14 cellular contexts compared by ENCODE assay signal in the genomic region with DNA sequence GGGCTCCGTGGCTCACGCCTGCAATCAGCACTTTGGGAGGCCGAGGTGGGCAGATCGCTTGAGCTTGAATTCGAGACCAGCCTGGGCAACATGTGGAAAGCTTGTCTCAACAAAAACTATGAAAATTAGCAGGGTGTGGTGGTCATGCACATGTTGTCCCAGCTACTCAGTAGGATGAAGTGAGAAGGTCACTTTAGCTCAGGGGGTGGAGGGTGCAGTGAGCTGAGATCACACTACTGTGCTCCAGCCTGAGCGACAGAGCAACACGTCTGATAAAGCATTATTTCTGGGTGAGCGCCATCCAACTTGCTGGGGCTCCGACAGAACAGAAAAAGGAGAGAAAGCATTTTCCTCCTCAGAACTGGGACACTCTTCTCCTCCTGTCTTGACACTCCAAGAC. TPM values are rescaled to one million over a fixed set of nuclear protein-coding genes. Genes with fewer than 3 reads are reported as not detected.
A peak's percentile ranks its signal among the peaks of the same experiment; 100 is the strongest.
DNase-seq lines count a peak whose midpoint lies in the region; ATAC-seq and TF ChIP-seq lines count a peak whose summit lies in the region.
"Had no signal": no experiment of that assay in that cellular context is flagged by ENCODE, and none has a peak within 500 bp of the region (broad histone marks: within the 10 kb centered on the region; RNA-seq: fewer than 3 reads in every experiment).

No MANE protein-coding gene starts in this region.

- peaks cover 20% of the 10 kb centered on the region for H3K36me3 Mint-ChIP-seq in brain
- peaks cover 8% of the 10 kb centered on the region; the same call in 1 of the 2 replicates for H3K36me3 Mint-ChIP-seq in WTC11

- peaks cover 0 to 5% (median 0%) of the 10 kb centered on the region in 5 experiments for H3K9me3 Mint-ChIP-seq in brain
- no peaks in the 10 kb centered on the region for H3K9me3 Mint-ChIP-seq in WTC11
- H3K9me3 Mint-ChIP-seq: CD8-positive, alpha-beta memory T cell had no signal

- TF ChIP-seq CTCF in RWPE1 (conservative IDR thresholded peaks at IDR 0.05; ENCODE audit: low read depth) (no peak), brain (conservative IDR thresholded peaks at IDR 0.05) (no peak), right atrium auricular region (IDR thresholded peaks at IDR 0.05) (no peak), WTC11 (IDR thresholded peaks at IDR 0.05) (no peak)

- no peaks in the 10 kb centered on the region for H3K27me3 ChIP-seq in right atrium auricular region
- no peaks in the 10 kb centered on the region for H3K27me3 ChIP-seq in thymus (ENCODE audit: control insufficient read depth, insufficient read depth)
- H3K27me3 ChIP-seq: BE2C had no signal

- H3K4me3 ChIP-seq in right atrium auricular region (no peak overlapping the region), thymus (ENCODE audit: low read length) (no peak overlapping the region)

- DNase-seq in RWPE1 (ENCODE audit: low spot score) = no peak
- DNase-seq in right atrium auricular region (ENCODE audit: low spot score) = no peak
- DNase-seq in NCI-H1092 treated with DMSO at 0.1 percent for 48 hours (lab: John Stamatoyannopoulos, UW) = no peak
- no peak for DNase-seq in WTC11 (ENCODE audit: low spot score)
- DNase-seq: BE2C; CD8-positive, alpha-beta memory T cell; H7; NCI-H1694; NCI-H345; NCI-H526 treated with DMSO at 0.1 percent for 48 hours; SK-N-SH had no signal

- H3K4me1 ChIP-seq in right atrium auricular region = peaks cover 0 to 39% of the 10 kb centered on the region in 2 donors
- H3K4me1 ChIP-seq in thymus (ENCODE audit: control insufficient read depth, insufficient read depth, low read length) = no peaks in the 10 kb centered on the region

- H3K9me3 ChIP-seq in right atrium auricular region = no peaks in the 10 kb centered on the region
- no peaks in the 10 kb centered on the region for H3K9me3 ChIP-seq in thymus (ENCODE audit: control insufficient read depth)
- H3K9me3 ChIP-seq: BE2C, SK-N-SH had no signal

- CTCF ChIA-PET in RWPE1 (lab: Yijun Ruan, JAX) = interaction anchor here (0.6 to 2.1 kb wide), 4 partner anchors 65 to 727 kb away, joined by 3 to 12 read pairs (median 3); a partner anchor contains a TSS
- CTCF ChIA-PET in WTC11 (lab: Charles Lee) = interaction anchor here (0.8 to 10.7 kb wide), 4 partner anchors 53 to 105 kb away, joined by 3 to 276 read pairs (median 5); no protein-coding TSS in a partner anchor

- H3K4me1 Mint-ChIP-seq in brain (peaks cover 28% of the 10 kb centered on the region), WTC11 (peaks cover 31% of the 10 kb centered on the region)

- H3K27ac ChIP-seq in RWPE1 = peak overlapping the region; percentile 59
- H3K27ac ChIP-seq in right atrium auricular region = peak overlapping the region; percentile 67 to 82
- H3K27ac ChIP-seq in thymus (ENCODE audit: low read depth) = peak overlapping the region; percentile 31

- H3K4me3 Mint-ChIP-seq in brain = peak overlapping the region in 3 of 5 experiments; percentile 31 to 66 (median 65)
- no peak overlapping the region for H3K4me3 Mint-ChIP-seq in WTC11
- H3K4me3 Mint-ChIP-seq: CD8-positive, alpha-beta memory T cell had no signal

- H3K27ac Mint-ChIP-seq in brain (peak overlapping the region in 4 of 5 experiments; percentile 74 to 100 (median 84)), WTC11 (no peak overlapping the region)

- POLR2A ChIA-PET in RWPE1 (lab: Yijun Ruan, JAX; ENCODE audit: low non-redundant PET) = no interaction called here
- POLR2A ChIA-PET in WTC11 (lab: Charles Lee) = no interaction called here

- ATAC-seq in HG02623 (IDR thresholded peaks at IDR 0.05; ENCODE audit: unreplicated experiment) = no peak
- no peak for ATAC-seq in WTC11

- WGBS in thymus = 94% methylated on average over 9 of the region's 9 CpGs

- H3K36me3 ChIP-seq in right atrium auricular region = peaks cover 5% of the 10 kb centered on the region
- H3K36me3 ChIP-seq in thymus (ENCODE audit: control insufficient read depth, insufficient read depth) = peaks cover 25% of the 10 kb centered on the region
- H3K36me3 ChIP-seq: BE2C had no signal

- H3K27me3 Mint-ChIP-seq in brain (no peaks in the 10 kb centered on the region), WTC11 (ENCODE audit: low read depth) (no peaks in the 10 kb centered on the region)

TF ChIP-seq in WTC11, 78 proteins besides CTCF, POLR2A, EP300 and RAD21:
- TF ChIP-seq, protein P1, sequence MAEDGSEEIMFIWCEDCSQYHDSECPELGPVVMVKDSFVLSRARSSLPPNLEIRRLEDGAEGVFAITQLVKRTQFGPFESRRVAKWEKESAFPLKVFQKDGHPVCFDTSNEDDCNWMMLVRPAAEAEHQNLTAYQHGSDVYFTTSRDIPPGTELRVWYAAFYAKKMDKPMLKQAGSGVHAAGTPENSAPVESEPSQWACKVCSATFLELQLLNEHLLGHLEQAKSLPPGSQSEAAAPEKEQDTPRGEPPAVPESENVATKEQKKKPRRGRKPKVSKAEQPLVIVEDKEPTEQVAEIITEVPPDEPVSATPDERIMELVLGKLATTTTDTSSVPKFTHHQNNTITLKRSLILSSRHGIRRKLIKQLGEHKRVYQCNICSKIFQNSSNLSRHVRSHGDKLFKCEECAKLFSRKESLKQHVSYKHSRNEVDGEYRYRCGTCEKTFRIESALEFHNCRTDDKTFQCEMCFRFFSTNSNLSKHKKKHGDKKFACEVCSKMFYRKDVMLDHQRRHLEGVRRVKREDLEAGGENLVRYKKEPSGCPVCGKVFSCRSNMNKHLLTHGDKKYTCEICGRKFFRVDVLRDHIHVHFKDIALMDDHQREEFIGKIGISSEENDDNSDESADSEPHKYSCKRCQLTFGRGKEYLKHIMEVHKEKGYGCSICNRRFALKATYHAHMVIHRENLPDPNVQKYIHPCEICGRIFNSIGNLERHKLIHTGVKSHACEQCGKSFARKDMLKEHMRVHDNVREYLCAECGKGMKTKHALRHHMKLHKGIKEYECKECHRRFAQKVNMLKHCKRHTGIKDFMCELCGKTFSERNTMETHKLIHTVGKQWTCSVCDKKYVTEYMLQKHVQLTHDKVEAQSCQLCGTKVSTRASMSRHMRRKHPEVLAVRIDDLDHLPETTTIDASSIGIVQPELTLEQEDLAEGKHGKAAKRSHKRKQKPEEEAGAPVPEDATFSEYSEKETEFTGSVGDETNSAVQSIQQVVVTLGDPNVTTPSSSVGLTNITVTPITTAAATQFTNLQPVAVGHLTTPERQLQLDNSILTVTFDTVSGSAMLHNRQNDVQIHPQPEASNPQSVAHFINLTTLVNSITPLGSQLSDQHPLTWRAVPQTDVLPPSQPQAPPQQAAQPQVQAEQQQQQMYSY (CRISPR knock-in tag; IDR thresholded peaks at IDR 0.05) = no peak
- no peak for TF ChIP-seq CBFB (CRISPR knock-in tag; IDR thresholded peaks at IDR 0.05; ENCODE audit: low read depth)

RNA-seq across cellular contexts. Expression of a gene that starts 7.4 kb away (rescaled TPM):
- polyA plus RNA-seq in brain (ENCODE audit: insufficient read depth, low read depth, low replicate concordance) (261 TPM), thymus (185 TPM)
- total RNA-seq in right atrium auricular region (10 to 100 TPM; 59.2 to 75.1 TPM), WTC11 (2021) (626 to 659 TPM (median 656 TPM) in 3 replicates)

RNA-seq across cellular contexts. Expression of a gene that starts 21.4 kb away (rescaled TPM):
- polyA plus RNA-seq in brain (ENCODE audit: insufficient read depth, low read depth, low replicate concordance) (143 TPM), thymus (78.4 TPM)
- total RNA-seq in right atrium auricular region (10 to 100 TPM; 91.3 to 96.2 TPM), WTC11 (2021) (102 to 111 TPM (median 109 TPM) in 3 replicates)

RNA-seq across cellular contexts. Expression of a gene that starts 54.5 kb away (rescaled TPM):
- polyA plus RNA-seq in brain (ENCODE audit: insufficient read depth, low read depth, low replicate concordance) (23.5 TPM), thymus (72.1 TPM)
- total RNA-seq in right atrium auricular region (10 to 100 TPM; 15.2 to 15.8 TPM), WTC11 (2021) (67.6 to 72.6 TPM (median 69.6 TPM) in 3 replicates)

RNA-seq across cellular contexts. Expression of a gene that starts 59.7 kb away (rescaled TPM):
- polyA plus RNA-seq in brain (ENCODE audit: insufficient read depth, low read depth, low replicate concordance) (60.8 TPM), thymus (20.7 TPM)
- total RNA-seq in right atrium auricular region (1 to 10 TPM in 1 of 2 donors, not detected in 1; 4.8 TPM), WTC11 (2021) (127 to 176 TPM (median 174 TPM) in 3 replicates)
- total RNA-seq: CD8-positive, alpha-beta memory T cell had no signal
- polyA plus RNA-seq: CD8-positive, alpha-beta memory T cell had no signal
